17 cellular contexts compared by ENCODE assay signal in genomic region chr15:78996876-78997275, GRCh38. TPM values are rescaled to one million over a fixed set of nuclear protein-coding genes. Genes with fewer than 3 reads are reported as not detected.
DNase-seq lines count a peak whose midpoint lies in the region; ATAC-seq, FAIRE-seq and TF ChIP-seq lines count a peak whose summit lies in the region.
"Had no signal": no experiment of that assay in that cellular context is flagged by ENCODE, and none has a peak within 500 bp of the region (broad histone marks: within the 10 kb centered on the region; RNA-seq: fewer than 3 reads in every experiment).

No MANE protein-coding gene starts in this region.

- POLR2A ChIA-PET in WTC11 (lab: Charles Lee), result no interaction called here

- H3K4me1 ChIP-seq in kidney (ENCODE audit: control insufficient read depth in 1 of 2, insufficient read depth in 1 of 2, low read depth in 1 of 2, low read length in 2 of 2), result peaks cover 22 to 25% of the 10 kb centered on the region in 2 donors

- FAIRE-seq in kidney (lab: Jason Lieb, UNC), result no peak
- FAIRE-seq: K562 had no signal

- no peak overlapping the region for H3K4me3 Mint-ChIP-seq in WTC11
- H3K4me3 Mint-ChIP-seq in stimulated activated memory B cell treated with anti-CD40 and anti-IgM and Interleukin-4, amounts not matched to agents 10 μg/mL and 1 μg/mL and 100 μg/mL, for 72 hours, result no peak overlapping the region

- no peaks in the 10 kb centered on the region for H3K36me3 ChIP-seq in H7 (replicated peaks; ENCODE audit: control insufficient read depth, insufficient read depth, low read length)
- H3K36me3 ChIP-seq in kidney (ENCODE audit: control insufficient read depth in 1 of 2, insufficient read depth in 2 of 2, low read length in 2 of 2), result no peaks in the 10 kb centered on the region
- H3K36me3 ChIP-seq: brain microvascular endothelial cell, thoracic aorta had no signal

- CTCF ChIA-PET in WTC11 (lab: Charles Lee), result interaction anchor here (3.6 to 5.3 kb wide), 2 partner anchors 10 to 17 kb away, joined by 29 to 45 read pairs; no protein-coding TSS in a partner anchor

- intact Hi-C loops in kidney (cut with DNase I), result no loop called here

- H3K27ac Mint-ChIP-seq in WTC11, result no peak overlapping the region
- H3K27ac Mint-ChIP-seq in stimulated activated memory B cell treated with anti-CD40 and anti-IgM and Interleukin-4, amounts not matched to agents 10 μg/mL and 1 μg/mL and 100 μg/mL, for 72 hours, result peak overlapping the region; percentile 30
- H3K27ac Mint-ChIP-seq: activated naive CD4-positive, alpha-beta T cell treated with anti-CD3 and anti-CD28 coated beads, Interleukin-2, amount 50 U/mL, for 72 hours had no signal

- no peaks in the 10 kb centered on the region; the same call in 1 of the 2 replicates for H3K27me3 Mint-ChIP-seq in WTC11 (ENCODE audit: low read depth)
- H3K27me3 Mint-ChIP-seq in stimulated activated memory B cell treated with anti-CD40 and anti-IgM and Interleukin-4, amounts not matched to agents 10 μg/mL and 1 μg/mL and 100 μg/mL, for 72 hours, result no peaks in the 10 kb centered on the region

- ATAC-seq in WTC11, result no peak
- no peak for ATAC-seq in stimulated activated memory B cell treated with anti-CD40 and anti-IgM and Interleukin-4, amounts not matched to agents 10 μg/mL and 1 μg/mL and 100 μg/mL, for 72 hours
- ATAC-seq in stimulated activated naive CD8-positive, alpha-beta T cell treated with anti-CD3 and anti-CD28 coated beads, Interleukin-15, Interleukin-2, amounts not matched to agents 100 U/mL and 50 U/mL, for 24 hours, result no peak
- ATAC-seq: K562 had no signal

- peak overlapping the region in 1 of 2 donors; percentile 33 for H3K27ac ChIP-seq in kidney (ENCODE audit: low read depth in 2 of 2, low read length in 2 of 2)
- H3K27ac ChIP-seq: brain microvascular endothelial cell, thoracic aorta had no signal

- no peaks in the 10 kb centered on the region for H3K36me3 Mint-ChIP-seq in WTC11
- H3K36me3 Mint-ChIP-seq in stimulated activated memory B cell treated with anti-CD40 and anti-IgM and Interleukin-4, amounts not matched to agents 10 μg/mL and 1 μg/mL and 100 μg/mL, for 72 hours, result peaks cover 9% of the 10 kb centered on the region
- H3K36me3 Mint-ChIP-seq: activated naive CD4-positive, alpha-beta T cell treated with anti-CD3 and anti-CD28 coated beads, Interleukin-2, amount 50 U/mL, for 72 hours had no signal

- H3K4me3 ChIP-seq in H7 (ENCODE audit: insufficient read depth, low read depth, low read length) (no peak overlapping the region), kidney (ENCODE audit: low read length in 2 of 2) (no peak overlapping the region)
- H3K4me3 ChIP-seq: K562, thoracic aorta had no signal

- H3K9ac ChIP-seq in kidney (ENCODE audit: low read length in 2 of 2), result no peak overlapping the region

- peaks cover 9% of the 10 kb centered on the region for H3K4me1 Mint-ChIP-seq in WTC11
- peaks cover 17% of the 10 kb centered on the region for H3K4me1 Mint-ChIP-seq in stimulated activated memory B cell treated with anti-CD40 and anti-IgM and Interleukin-4, amounts not matched to agents 10 μg/mL and 1 μg/mL and 100 μg/mL, for 72 hours

- H3K27me3 ChIP-seq in H7 (ENCODE audit: control insufficient read depth, insufficient read depth, low read length), result no peaks in the 10 kb centered on the region
- H3K27me3 ChIP-seq: brain microvascular endothelial cell had no signal

- peak; percentile 66 for DNase-seq in H7
- no peak for DNase-seq in WTC11 (ENCODE audit: low spot score)
- DNase-seq in kidney, result peak; percentile 35
- no peak for DNase-seq in NCI-H510A treated with DMSO at 0.1 percent for 48 hours (lab: John Stamatoyannopoulos, UW)
- no peak for DNase-seq in activated T-cell treated with anti-CD3 and anti-CD28 coated beads, Interleukin-2, amount 50 U/mL, for 1 hour
- no peak for DNase-seq in NCI-H524 (lab: John Stamatoyannopoulos, UW)
- no peak for DNase-seq in stimulated activated naive CD8-positive, alpha-beta T cell treated with anti-CD3 and anti-CD28 coated beads, Interleukin-15, Interleukin-2, amounts not matched to agents 100 U/mL and 50 U/mL, for 24 hours
- DNase-seq: activated T-cell treated with anti-CD3 and anti-CD28 coated beads for 4 hours; AML-193; brain microvascular endothelial cell; NCI-H748 treated with DMSO at 0.1 percent for 48 hours; stimulated activated CD4-positive, alpha-beta T cell treated with anti-CD3 and anti-CD28 coated beads, Interleukin-4, amount 100 ng/mL, for 4 hours; stimulated activated CD8-positive, alpha-beta memory T cell treated with anti-CD3 and anti-CD28 coated beads, Interleukin-4, amount 100 ng/mL, for 48 hours had no signal

- TF ChIP-seq CTCF in WTC11 (IDR thresholded peaks at IDR 0.05) (no peak), kidney (IDR thresholded peaks at IDR 0.05; ENCODE audit: borderline replicate concordance, extremely low read depth, insufficient read depth) (no peak)

- H3K9me3 Mint-ChIP-seq in WTC11, result no peaks in the 10 kb centered on the region
- H3K9me3 Mint-ChIP-seq in stimulated activated memory B cell treated with anti-CD40 and anti-IgM and Interleukin-4, amounts not matched to agents 10 μg/mL and 1 μg/mL and 100 μg/mL, for 72 hours, result peaks cover 3% of the 10 kb centered on the region
- H3K9me3 Mint-ChIP-seq: activated naive CD4-positive, alpha-beta T cell treated with anti-CD3 and anti-CD28 coated beads, Interleukin-2, amount 50 U/mL, for 72 hours had no signal

- H3K9me3 ChIP-seq in kidney (ENCODE audit: control insufficient read depth in 1 of 2, low read length in 2 of 2), result no peaks in the 10 kb centered on the region
- H3K9me3 ChIP-seq: thoracic aorta had no signal

TF ChIP-seq in WTC11, 78 proteins besides CTCF, POLR2A, EP300 and RAD21:
- TF ChIP-seq GABPB1 (CRISPR knock-in tag; IDR thresholded peaks at IDR 0.05), result peak; percentile 53; the same call in 1 of the 2 replicates
- TF ChIP-seq USF1 (CRISPR knock-in tag; IDR thresholded peaks at IDR 0.05), result no peak
TF ChIP-seq in WTC11: peak in this region for 1.

RNA-seq across cellular contexts. Expression of gene CTSH, which starts 52.0 kb away (rescaled TPM):
- 16.9 and 17.1 TPM in 2 replicates for total RNA-seq in H7 (2014; rRNA removed; shearing (Covaris generic))
- total RNA-seq in WTC11 (2021) (20.4 to 31.8 TPM (median 31.1 TPM) in 3 replicates), kidney (201 TPM)
- polyA plus RNA-seq in kidney (ENCODE audit: insufficient read depth, low read depth, low replicate concordance), result 1,628 TPM

Comparison
In these comparisons a context has a peak if more than half of its experiments do, and no peak if none do; other contexts are left out.
1. DNase-seq: peak in H7 (single experiment) and kidney (single experiment); none in WTC11 (single experiment), NCI-H510A treated with DMSO at 0.1 percent for 48 hours (single experiment), activated T-cell treated with anti-CD3 and anti-CD28 coated beads, Interleukin-2, amount 50 U/mL, for 1 hour (single experiment), NCI-H524 (0 of 2) and stimulated activated naive CD8-positive, alpha-beta T cell treated with anti-CD3 and anti-CD28 coated beads, Interleukin-15, Interleukin-2, amounts not matched to agents 100 U/mL and 50 U/mL, for 24 hours (single experiment).